26 cellular contexts compared by ENCODE assay signal in genomic region chr1:218698181-218698580, GRCh38.
"Had no signal": no experiment of that assay in that cellular context is flagged by ENCODE, and none has a peak within 500 bp of the region (broad histone marks: within the 10 kb centered on the region; RNA-seq: fewer than 3 reads in every experiment).

No MANE protein-coding gene starts in this region.

- H3K4me1 Mint-ChIP-seq: endodermal cell; memory B cell; naive B cell; naive thymus-derived CD8-positive, alpha-beta T cell had no signal

- H3K4me1 ChIP-seq: colonic mucosa, esophagus squamous epithelium, gastrocnemius medialis, heart right ventricle, left lung, lower lobe of right lung had no signal

- H3K27me3 Mint-ChIP-seq: dendritic cell treated with granulocyte-macrophage colony-stimulating factor and Interleukin-4, amounts not matched to agents 40 ng/mL and 50 ng/mL, for 4 days; effector memory CD8-positive, alpha-beta T cell had no signal

- H3K4me3 Mint-ChIP-seq: dendritic cell treated with granulocyte-macrophage colony-stimulating factor and Interleukin-4, amounts not matched to agents 40 ng/mL and 50 ng/mL, for 4 days; effector memory CD8-positive, alpha-beta T cell; endodermal cell; memory B cell; naive B cell; naive thymus-derived CD8-positive, alpha-beta T cell had no signal

- H3K27me3 ChIP-seq: colonic mucosa, esophagus squamous epithelium, gastrocnemius medialis, heart right ventricle, left lung had no signal

- H3K27ac ChIP-seq: colonic mucosa, epithelial cell of prostate, esophagus squamous epithelium, gastrocnemius medialis, heart right ventricle, left lung, lower lobe of right lung had no signal

- H3K27ac Mint-ChIP-seq: dendritic cell treated with granulocyte-macrophage colony-stimulating factor and Interleukin-4, amounts not matched to agents 40 ng/mL and 50 ng/mL, for 4 days; effector memory CD8-positive, alpha-beta T cell; endodermal cell; memory B cell; naive B cell; naive thymus-derived CD8-positive, alpha-beta T cell had no signal

- H3K9me3 ChIP-seq: colonic mucosa, esophagus squamous epithelium, gastrocnemius medialis, heart right ventricle, left lung, lower lobe of right lung had no signal

- H3K4me3 ChIP-seq: colonic mucosa, esophagus squamous epithelium, gastrocnemius medialis, heart right ventricle, left lung, lower lobe of right lung had no signal

- H3K36me3 ChIP-seq: colonic mucosa, esophagus squamous epithelium, gastrocnemius medialis, heart right ventricle, left lung, lower lobe of right lung had no signal

- H3K36me3 Mint-ChIP-seq: memory B cell; naive B cell; naive thymus-derived CD8-positive, alpha-beta T cell had no signal

- ATAC-seq: effector memory CD8-positive, alpha-beta T cell; esophagus mucosa; gastrocnemius medialis; heart right ventricle; left lung; left ventricle myocardium superior; lower lobe of right lung; naive thymus-derived CD8-positive, alpha-beta T cell had no signal

- H3K9me3 Mint-ChIP-seq: dendritic cell treated with granulocyte-macrophage colony-stimulating factor and Interleukin-4, amounts not matched to agents 40 ng/mL and 50 ng/mL, for 4 days; endodermal cell; memory B cell; naive B cell had no signal

- DNase-seq: colonic mucosa; cortex of kidney; effector CD8-positive, alpha-beta T cell; effector memory CD8-positive, alpha-beta T cell; endodermal cell; erythroblast; esophagus squamous epithelium; foreskin fibroblast; foreskin melanocyte; gastrocnemius medialis; glutamatergic neuron; head of caudate nucleus; heart right ventricle; hippocampal formation; left cardiac atrium; left lung; left ventricle myocardium superior; lower lobe of right lung; mesendoderm; midbrain; naive B cell; naive thymus-derived CD8-positive, alpha-beta T cell had no signal
